25 cellular contexts compared by ENCODE assay signal in the genomic region with DNA sequence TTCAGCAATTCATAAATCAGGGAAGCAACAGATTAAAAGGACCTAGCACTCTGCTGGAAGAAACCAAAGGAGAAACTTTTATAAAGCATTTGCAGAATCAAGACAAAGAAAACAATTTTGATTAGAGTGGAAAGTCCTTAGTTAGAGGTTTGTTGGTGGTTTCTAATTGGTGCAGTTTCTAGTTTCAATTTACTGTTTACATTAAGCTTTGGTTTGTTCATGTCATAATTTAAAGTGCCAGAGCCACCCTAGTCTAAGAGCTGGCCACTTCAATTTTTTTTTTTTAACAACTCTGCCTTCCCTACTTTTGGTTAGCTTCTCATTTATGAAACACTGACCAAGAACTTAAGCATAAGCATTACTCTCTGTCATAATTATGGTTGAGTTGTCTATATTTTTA.
"Had no signal": no experiment of that assay in that cellular context is flagged by ENCODE, and none has a peak within 500 bp of the region (broad histone marks: within the 10 kb centered on the region; RNA-seq: fewer than 3 reads in every experiment).

No MANE protein-coding gene starts in this region.

- H2AFZ ChIP-seq: hepatocyte had no signal

- H3K9me3 ChIP-seq: adrenal gland, colonic mucosa, vagina had no signal

- H3K4me3 ChIP-seq: adrenal gland, colonic mucosa, dorsolateral prefrontal cortex, hepatocyte, left lung, vagina had no signal

- H3K27ac ChIP-seq: adrenal gland, colonic mucosa, dorsolateral prefrontal cortex, hepatocyte, left lung, vagina had no signal

- ATAC-seq: activated CD4-positive, alpha-beta T cell treated with anti-CD3 and anti-CD28 coated beads for 36 hours; activated T-cell treated with anti-CD3 and anti-CD28 coated beads, Interleukin-2, amount 50 U/mL, for 4 hours; effector memory CD8-positive, alpha-beta T cell; esophagus mucosa; left lung; natural killer cell; sciatic nerve; stimulated activated naive B cell treated with anti-CD40 and anti-IgM and Interleukin-4, amounts not matched to agents 10 μg/mL and 1 μg/mL and 100 μg/mL, for 72 hours had no signal

- H3K4me1 ChIP-seq: adrenal gland, colonic mucosa, left lung, vagina had no signal

- H3K27me3 ChIP-seq: adrenal gland, colonic mucosa, dorsolateral prefrontal cortex, hepatocyte, left lung, vagina had no signal

- DNase-seq: activated B cell treated with CpG ODN at 0.5 μM for 24 hours; activated CD4-positive, alpha-beta T cell treated with anti-CD3 and anti-CD28 coated beads for 36 hours; activated CD4-positive, alpha-beta T cell treated with anti-CD3 and anti-CD28 coated beads, Interleukin-2, amount 50 U/mL, for 4 hours; activated CD8-positive, alpha-beta memory T cell treated with anti-CD3 and anti-CD28 coated beads for 24 hours; activated CD8-positive, alpha-beta memory T cell treated with anti-CD3 and anti-CD28 coated beads, Interleukin-2, amount 50 U/mL, for 4 hours; activated naive CD4-positive, alpha-beta T cell; activated T-cell treated with anti-CD3 and anti-CD28 coated beads, Interleukin-2, amount 50 U/mL, for 4 hours; adrenal gland; colonic mucosa; dorsolateral prefrontal cortex; effector memory CD8-positive, alpha-beta T cell; foreskin melanocyte; glutamatergic neuron; kidney glomerular epithelial cell; midbrain; natural killer cell; stimulated activated CD4-positive, alpha-beta T cell treated with anti-CD3 and anti-CD28 coated beads, Interleukin-2, amount 100 ng/mL, for 48 hours; stimulated activated CD8-positive, alpha-beta memory T cell treated with anti-CD3 and anti-CD28 coated beads, Interleukin-4, amount 100 ng/mL, for 48 hours; stimulated activated naive B cell treated with anti-CD40 and anti-IgM and Interleukin-4, amounts not matched to agents 10 μg/mL and 1 μg/mL and 100 μg/mL, for 72 hours; trophoblast cell had no signal

- H3K79me2 ChIP-seq: hepatocyte had no signal

- H3K36me3 ChIP-seq: adrenal gland, colonic mucosa, left lung, vagina had no signal

- H3K4me2 ChIP-seq: hepatocyte had no signal
